ENCODE assay signal across 9 cellular contexts in the genomic region with DNA sequence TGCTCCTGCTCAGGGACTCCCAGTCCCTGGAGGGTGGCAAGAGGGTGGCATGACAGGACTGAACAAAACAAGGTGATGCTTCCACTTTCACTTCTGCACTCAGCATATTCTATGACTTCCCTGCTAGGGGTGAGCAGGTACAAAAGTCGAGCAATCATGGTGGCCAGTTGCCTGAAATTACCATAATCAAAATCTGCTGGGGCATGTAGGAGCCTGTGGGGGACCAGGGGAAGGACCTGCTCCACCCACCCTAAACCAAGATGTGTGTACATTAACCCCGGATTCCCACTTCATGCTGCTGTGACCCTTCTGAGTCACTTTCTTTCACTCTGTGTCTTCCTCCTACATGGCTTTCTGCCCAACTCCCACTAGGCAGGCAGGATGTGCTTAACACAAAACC.
DNase-seq lines count a peak whose midpoint lies in the region; ATAC-seq, FAIRE-seq and TF ChIP-seq lines count a peak whose summit lies in the region.
"Had no signal": no experiment of that assay in that cellular context is flagged by ENCODE, and none has a peak within 500 bp of the region (broad histone marks: within the 10 kb centered on the region; RNA-seq: fewer than 3 reads in every experiment).

No MANE protein-coding gene starts in this region.

- H3K4me3 ChIP-seq in pancreas, result no peak overlapping the region
- H3K4me3 ChIP-seq: ovary had no signal

- no peaks in the 10 kb centered on the region for H3K4me1 ChIP-seq in pancreas

- intact Hi-C loops in pancreas (cut with DNase I), result no loop called here

- no peak for FAIRE-seq in pancreas (lab: Jason Lieb, UNC)

- no peak overlapping the region for H3K27ac Mint-ChIP-seq in stimulated activated memory B cell treated with anti-CD40 and anti-IgM and Interleukin-4, amounts not matched to agents 10 μg/mL and 1 μg/mL and 100 μg/mL, for 72 hours

- H3K36me3 Mint-ChIP-seq in activated T-cell treated with anti-CD3 and anti-CD28 coated beads, Interleukin-2, amount 50 U/mL, for 4 hours (ENCODE audit: insufficient read depth), result no peaks in the 10 kb centered on the region
- no peaks in the 10 kb centered on the region for H3K36me3 Mint-ChIP-seq in stimulated activated memory B cell treated with anti-CD40 and anti-IgM and Interleukin-4, amounts not matched to agents 10 μg/mL and 1 μg/mL and 100 μg/mL, for 72 hours

- H3K4me1 Mint-ChIP-seq in activated T-cell treated with anti-CD3 and anti-CD28 coated beads, Interleukin-2, amount 50 U/mL, for 4 hours (ENCODE audit: low read depth), result no peaks in the 10 kb centered on the region
- no peaks in the 10 kb centered on the region for H3K4me1 Mint-ChIP-seq in stimulated activated memory B cell treated with anti-CD40 and anti-IgM and Interleukin-4, amounts not matched to agents 10 μg/mL and 1 μg/mL and 100 μg/mL, for 72 hours

- H3K4me3 Mint-ChIP-seq in activated T-cell treated with anti-CD3 and anti-CD28 coated beads, Interleukin-2, amount 50 U/mL, for 4 hours, result no peak overlapping the region
- H3K4me3 Mint-ChIP-seq in stimulated activated memory B cell treated with anti-CD40 and anti-IgM and Interleukin-4, amounts not matched to agents 10 μg/mL and 1 μg/mL and 100 μg/mL, for 72 hours, result no peak overlapping the region

- no peaks in the 10 kb centered on the region for H3K36me3 ChIP-seq in pancreas
- H3K36me3 ChIP-seq: ovary had no signal

- no peaks in the 10 kb centered on the region for H3K27me3 ChIP-seq in pancreas
- H3K27me3 ChIP-seq: ovary had no signal

- H3K9me3 Mint-ChIP-seq in activated T-cell treated with anti-CD3 and anti-CD28 coated beads, Interleukin-2, amount 50 U/mL, for 4 hours, result no peaks in the 10 kb centered on the region
- H3K9me3 Mint-ChIP-seq in stimulated activated memory B cell treated with anti-CD40 and anti-IgM and Interleukin-4, amounts not matched to agents 10 μg/mL and 1 μg/mL and 100 μg/mL, for 72 hours, result no peaks in the 10 kb centered on the region

- TF ChIP-seq CTCF in pancreas (IDR thresholded peaks at IDR 0.05), result no peak

- DNase-seq in activated CD8-positive, alpha-beta memory T cell treated with anti-CD3 and anti-CD28 coated beads, Interleukin-2, amount 50 U/mL, for 48 hours, result peak; percentile 52
- DNase-seq in activated CD8-positive, alpha-beta memory T cell treated with anti-CD3 and anti-CD28 coated beads for 24 hours, result no peak
- DNase-seq in activated T-cell treated with anti-CD3 and anti-CD28 coated beads, Interleukin-2, amount 50 U/mL, for 4 hours, result no peak
- no peak for DNase-seq in pancreas
- DNase-seq in T1000 (lab: John Stamatoyannopoulos, UW), result no peak
- DNase-seq in NCI-H187 (lab: John Stamatoyannopoulos, UW), result no peak
- DNase-seq: ovary had no signal

- WGBS in pancreas, 2 donors, result 38 to 58% methylated on average over 2 of the region's 2 CpGs

- H3K27ac ChIP-seq in pancreas, result no peak overlapping the region
- H3K27ac ChIP-seq: ovary had no signal

- ATAC-seq in HG03045 (IDR thresholded peaks at IDR 0.05; ENCODE audit: unreplicated experiment) (peak; percentile 67), pancreas (no peak)
- ATAC-seq in activated T-cell treated with anti-CD3 and anti-CD28 coated beads, Interleukin-2, amount 50 U/mL, for 4 hours, result peak; percentile 84 to 94
- ATAC-seq in stimulated activated memory B cell treated with anti-CD40 and anti-IgM and Interleukin-4, amounts not matched to agents 10 μg/mL and 1 μg/mL and 100 μg/mL, for 72 hours, result peak; percentile 92

- H3K27me3 Mint-ChIP-seq in activated T-cell treated with anti-CD3 and anti-CD28 coated beads, Interleukin-2, amount 50 U/mL, for 4 hours (ENCODE audit: low read depth), result peaks cover 2% of the 10 kb centered on the region
- H3K27me3 Mint-ChIP-seq in stimulated activated memory B cell treated with anti-CD40 and anti-IgM and Interleukin-4, amounts not matched to agents 10 μg/mL and 1 μg/mL and 100 μg/mL, for 72 hours, result no peaks in the 10 kb centered on the region

- no peaks in the 10 kb centered on the region for H3K9me3 ChIP-seq in pancreas
- H3K9me3 ChIP-seq: ovary had no signal

Comparison
In these comparisons a context has a peak if more than half of its experiments do, and no peak if none do; other contexts are left out.
1. ATAC-seq: peak in HG03045 (single experiment), activated T-cell treated with anti-CD3 and anti-CD28 coated beads, Interleukin-2, amount 50 U/mL, for 4 hours (2 of 2) and stimulated activated memory B cell treated with anti-CD40 and anti-IgM and Interleukin-4, amounts not matched to agents 10 μg/mL and 1 μg/mL and 100 μg/mL, for 72 hours (single experiment); none in pancreas (0 of 4).